ENCODE assay signal across 8 cellular contexts in the genomic region with DNA sequence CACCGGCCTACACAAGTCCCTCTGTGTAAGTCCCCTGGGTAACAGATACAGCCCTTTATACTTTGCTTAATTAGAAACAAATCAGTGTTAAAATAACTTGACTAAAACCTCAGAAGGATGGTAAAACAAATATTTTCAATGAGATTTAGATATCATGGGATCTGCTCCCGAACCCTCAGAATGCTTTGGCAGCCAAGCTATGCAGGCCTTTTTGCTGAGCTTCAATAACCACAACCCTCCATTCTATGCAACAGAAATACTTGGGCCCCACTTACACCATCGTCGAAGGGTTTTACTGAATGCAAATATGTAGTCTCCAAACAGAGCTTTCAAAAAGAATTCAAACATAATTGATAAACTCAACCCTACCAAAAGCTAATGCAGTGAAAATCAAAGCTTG.
"Had no signal": no experiment of that assay in that cellular context is flagged by ENCODE, and none has a peak within 500 bp of the region (broad histone marks: within the 10 kb centered on the region; RNA-seq: fewer than 3 reads in every experiment).

No MANE protein-coding gene starts in this region.

- FAIRE-seq: H1, H54, HepG2 had no signal

- H3K4me1 Mint-ChIP-seq: GM23338, H9, IgD-negative memory B cell had no signal

- H3K27me3 Mint-ChIP-seq: IgD-negative memory B cell had no signal

- H3K27ac ChIP-seq: HL-60 had no signal

- H2AFZ ChIP-seq: GM23338 had no signal

- H3K27ac Mint-ChIP-seq: GM23338, H9 had no signal

- H3K9me3 Mint-ChIP-seq: GM23338, H9, IgD-negative memory B cell had no signal

- H3K4me2 ChIP-seq: GM23338 had no signal

- H3K4me3 Mint-ChIP-seq: GM23338, H9, IgD-negative memory B cell had no signal

- DNase-seq: H9, HCEC 1CT had no signal

- ATAC-seq: GM23338, HepG2 had no signal

- H3K4me3 ChIP-seq: GM23338 had no signal
